In the genomic region with DNA sequence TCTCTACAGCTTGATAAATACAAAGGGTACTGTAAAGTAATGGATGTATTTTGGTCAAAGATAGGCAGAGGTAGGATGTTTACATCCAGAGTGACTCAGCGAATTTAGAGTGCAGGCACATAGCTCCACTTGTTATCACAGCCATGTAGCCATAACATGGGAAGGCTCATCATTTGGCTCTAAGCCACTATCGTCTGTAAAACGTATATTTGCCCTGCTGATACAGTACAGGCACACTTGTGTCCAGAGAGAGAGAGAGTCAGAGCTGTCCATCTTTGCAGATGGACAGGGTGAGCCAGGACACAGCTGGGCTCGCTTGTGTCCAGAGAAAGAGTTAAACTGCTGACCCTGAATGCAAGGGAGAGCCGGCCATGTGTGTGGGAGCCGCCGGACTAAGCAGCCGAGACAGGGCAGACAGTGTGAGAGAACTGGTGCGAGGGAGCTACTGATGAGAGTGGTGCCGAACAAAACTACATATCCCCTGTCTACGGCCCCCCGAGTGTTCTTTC, we compare ENCODE assay signal across 1 cellular context.
A peak's percentile ranks its signal among the peaks of the same experiment; 100 is the strongest.
TF ChIP-seq lines count a peak whose summit lies in the region.

No MANE protein-coding gene starts in this region.

TF ChIP-seq in K562, 482 proteins besides CTCF, POLR2A, EP300 and RAD21 (continued from another document and continues in another):
- TF ChIP-seq ZNF347 (CRISPR knock-in tag; IDR thresholded peaks at IDR 0.05; ENCODE audit: low read depth), result no peak
- TF ChIP-seq TSC22D4 (tag; IDR thresholded peaks at IDR 0.05), result no peak
- peak; percentile 73 for TF ChIP-seq MTA3 (IDR thresholded peaks at IDR 0.05; ENCODE audit: borderline replicate concordance)
- no peak for TF ChIP-seq ZHX1 (conservative IDR thresholded peaks at IDR 0.05; ENCODE audit: low read length)
- TF ChIP-seq GABPB1 (CRISPR knock-in tag; IDR thresholded peaks at IDR 0.05), result no peak
- TF ChIP-seq, protein P1, sequence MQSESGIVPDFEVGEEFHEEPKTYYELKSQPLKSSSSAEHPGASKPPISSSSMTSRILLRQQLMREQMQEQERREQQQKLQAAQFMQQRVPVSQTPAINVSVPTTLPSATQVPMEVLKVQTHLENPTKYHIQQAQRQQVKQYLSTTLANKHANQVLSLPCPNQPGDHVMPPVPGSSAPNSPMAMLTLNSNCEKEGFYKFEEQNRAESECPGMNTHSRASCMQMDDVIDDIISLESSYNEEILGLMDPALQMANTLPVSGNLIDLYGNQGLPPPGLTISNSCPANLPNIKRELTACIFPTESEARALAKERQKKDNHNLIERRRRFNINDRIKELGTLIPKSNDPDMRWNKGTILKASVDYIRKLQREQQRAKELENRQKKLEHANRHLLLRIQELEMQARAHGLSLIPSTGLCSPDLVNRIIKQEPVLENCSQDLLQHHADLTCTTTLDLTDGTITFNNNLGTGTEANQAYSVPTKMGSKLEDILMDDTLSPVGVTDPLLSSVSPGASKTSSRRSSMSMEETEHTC (IDR thresholded peaks at IDR 0.05), result no peak
- no peak for TF ChIP-seq ETV6 (IDR thresholded peaks at IDR 0.05; ENCODE audit: borderline replicate concordance in 1 of 2, low read depth in 2 of 2, low read length in 1 of 2)
- no peak for TF ChIP-seq ETV6 (CRISPR knock-in tag; IDR thresholded peaks at IDR 0.05; ENCODE audit: borderline replicate concordance)
- TF ChIP-seq MLX (CRISPR knock-in tag; conservative IDR thresholded peaks at IDR 0.05), result no peak
- no peak for TF ChIP-seq ESRRB (CRISPR knock-in tag; IDR thresholded peaks at IDR 0.05; ENCODE audit: borderline replicate concordance)
- no peak for TF ChIP-seq HSF4 (CRISPR knock-in tag; IDR thresholded peaks at IDR 0.05; ENCODE audit: borderline replicate concordance)
- no peak for TF ChIP-seq KHSRP (IDR thresholded peaks at IDR 0.05)
- TF ChIP-seq COPS2 (conservative IDR thresholded peaks at IDR 0.05), result no peak
- peak; percentile 97 for TF ChIP-seq ZNF316 (IDR thresholded peaks at IDR 0.05)
- TF ChIP-seq TCF7L2 (IDR thresholded peaks at IDR 0.05; ENCODE audit: low read depth, low read length), result no peak
- TF ChIP-seq SRSF3 (IDR thresholded peaks at IDR 0.05; ENCODE audit: insufficient read depth, low read length), result no peak
- peak in 1 of 2 experiments; percentile 25; a peak in 1 of 4 replicates for TF ChIP-seq RCOR1 (IDR thresholded peaks at IDR 0.05; ENCODE audit: borderline replicate concordance in 1 of 2, low read depth in 2 of 2, low read length in 2 of 2)
- TF ChIP-seq, protein P2, sequence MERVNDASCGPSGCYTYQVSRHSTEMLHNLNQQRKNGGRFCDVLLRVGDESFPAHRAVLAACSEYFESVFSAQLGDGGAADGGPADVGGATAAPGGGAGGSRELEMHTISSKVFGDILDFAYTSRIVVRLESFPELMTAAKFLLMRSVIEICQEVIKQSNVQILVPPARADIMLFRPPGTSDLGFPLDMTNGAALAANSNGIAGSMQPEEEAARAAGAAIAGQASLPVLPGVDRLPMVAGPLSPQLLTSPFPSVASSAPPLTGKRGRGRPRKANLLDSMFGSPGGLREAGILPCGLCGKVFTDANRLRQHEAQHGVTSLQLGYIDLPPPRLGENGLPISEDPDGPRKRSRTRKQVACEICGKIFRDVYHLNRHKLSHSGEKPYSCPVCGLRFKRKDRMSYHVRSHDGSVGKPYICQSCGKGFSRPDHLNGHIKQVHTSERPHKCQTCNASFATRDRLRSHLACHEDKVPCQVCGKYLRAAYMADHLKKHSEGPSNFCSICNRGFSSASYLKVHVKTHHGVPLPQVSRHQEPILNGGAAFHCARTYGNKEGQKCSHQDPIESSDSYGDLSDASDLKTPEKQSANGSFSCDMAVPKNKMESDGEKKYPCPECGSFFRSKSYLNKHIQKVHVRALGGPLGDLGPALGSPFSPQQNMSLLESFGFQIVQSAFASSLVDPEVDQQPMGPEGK (CRISPR knock-in tag; IDR thresholded peaks at IDR 0.05; ENCODE audit: borderline replicate concordance), result no peak
- no peak for TF ChIP-seq ZNF253 (CRISPR knock-in tag; conservative IDR thresholded peaks at IDR 0.05)
- no peak for TF ChIP-seq ZNF717 (CRISPR knock-in tag; IDR thresholded peaks at IDR 0.05)
- no peak for TF ChIP-seq HNRNPUL1 (IDR thresholded peaks at IDR 0.05; ENCODE audit: low read length)
- peak; percentile 96 for TF ChIP-seq MAFK (IDR thresholded peaks at IDR 0.05; ENCODE audit: low read length)
- TF ChIP-seq, protein P3, sequence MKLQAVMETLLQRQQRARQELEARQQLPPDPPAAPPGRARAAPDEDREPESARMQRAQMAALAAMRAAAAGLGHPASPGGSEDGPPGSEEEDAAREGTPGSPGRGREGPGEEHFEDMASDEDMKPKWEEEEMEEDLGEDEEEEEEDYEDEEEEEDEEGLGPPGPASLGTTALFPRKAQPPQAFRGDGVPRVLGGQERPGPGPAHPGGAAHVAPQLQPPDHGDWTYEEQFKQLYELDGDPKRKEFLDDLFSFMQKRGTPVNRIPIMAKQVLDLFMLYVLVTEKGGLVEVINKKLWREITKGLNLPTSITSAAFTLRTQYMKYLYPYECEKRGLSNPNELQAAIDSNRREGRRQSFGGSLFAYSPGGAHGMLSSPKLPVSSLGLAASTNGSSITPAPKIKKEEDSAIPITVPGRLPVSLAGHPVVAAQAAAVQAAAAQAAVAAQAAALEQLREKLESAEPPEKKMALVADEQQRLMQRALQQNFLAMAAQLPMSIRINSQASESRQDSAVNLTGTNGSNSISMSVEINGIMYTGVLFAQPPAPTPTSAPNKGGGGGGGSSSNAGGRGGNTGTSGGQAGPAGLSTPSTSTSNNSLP (IDR thresholded peaks at IDR 0.05; ENCODE audit: borderline replicate concordance, low read depth, low read length), result no peak
- TF ChIP-seq ZBTB40 (IDR thresholded peaks at IDR 0.05), result no peak
- no peak for TF ChIP-seq ZBTB40 (CRISPR knock-in tag; IDR thresholded peaks at IDR 0.05)
- no peak for TF ChIP-seq NR2C2 (CRISPR knock-in tag; IDR thresholded peaks at IDR 0.05)
- no peak for TF ChIP-seq NR2C2 (tag; IDR thresholded peaks at IDR 0.05)
- TF ChIP-seq SREBF1 (IDR thresholded peaks at IDR 0.05; ENCODE audit: borderline replicate concordance, low read depth, low read length), result no peak
- TF ChIP-seq HCFC1 (IDR thresholded peaks at IDR 0.05; ENCODE audit: low read depth, low read length), result no peak
- TF ChIP-seq, protein P4, sequence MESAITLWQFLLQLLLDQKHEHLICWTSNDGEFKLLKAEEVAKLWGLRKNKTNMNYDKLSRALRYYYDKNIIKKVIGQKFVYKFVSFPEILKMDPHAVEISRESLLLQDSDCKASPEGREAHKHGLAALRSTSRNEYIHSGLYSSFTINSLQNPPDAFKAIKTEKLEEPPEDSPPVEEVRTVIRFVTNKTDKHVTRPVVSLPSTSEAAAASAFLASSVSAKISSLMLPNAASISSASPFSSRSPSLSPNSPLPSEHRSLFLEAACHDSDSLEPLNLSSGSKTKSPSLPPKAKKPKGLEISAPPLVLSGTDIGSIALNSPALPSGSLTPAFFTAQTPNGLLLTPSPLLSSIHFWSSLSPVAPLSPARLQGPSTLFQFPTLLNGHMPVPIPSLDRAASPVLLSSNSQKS (CRISPR knock-in tag; IDR thresholded peaks at IDR 0.05), result no peak
- TF ChIP-seq, protein P5, sequence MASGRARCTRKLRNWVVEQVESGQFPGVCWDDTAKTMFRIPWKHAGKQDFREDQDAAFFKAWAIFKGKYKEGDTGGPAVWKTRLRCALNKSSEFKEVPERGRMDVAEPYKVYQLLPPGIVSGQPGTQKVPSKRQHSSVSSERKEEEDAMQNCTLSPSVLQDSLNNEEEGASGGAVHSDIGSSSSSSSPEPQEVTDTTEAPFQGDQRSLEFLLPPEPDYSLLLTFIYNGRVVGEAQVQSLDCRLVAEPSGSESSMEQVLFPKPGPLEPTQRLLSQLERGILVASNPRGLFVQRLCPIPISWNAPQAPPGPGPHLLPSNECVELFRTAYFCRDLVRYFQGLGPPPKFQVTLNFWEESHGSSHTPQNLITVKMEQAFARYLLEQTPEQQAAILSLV (tag; IDR thresholded peaks at IDR 0.05), result no peak
- TF ChIP-seq SREBF2 (CRISPR knock-in tag; IDR thresholded peaks at IDR 0.05), result no peak
- no peak for TF ChIP-seq CHAMP1 (IDR thresholded peaks at IDR 0.05)
- TF ChIP-seq MAFF (IDR thresholded peaks at IDR 0.05; ENCODE audit: low read length), result peak; percentile 98
